Comparison of ENCODE assay signal across 8 cellular contexts in the genomic region with DNA sequence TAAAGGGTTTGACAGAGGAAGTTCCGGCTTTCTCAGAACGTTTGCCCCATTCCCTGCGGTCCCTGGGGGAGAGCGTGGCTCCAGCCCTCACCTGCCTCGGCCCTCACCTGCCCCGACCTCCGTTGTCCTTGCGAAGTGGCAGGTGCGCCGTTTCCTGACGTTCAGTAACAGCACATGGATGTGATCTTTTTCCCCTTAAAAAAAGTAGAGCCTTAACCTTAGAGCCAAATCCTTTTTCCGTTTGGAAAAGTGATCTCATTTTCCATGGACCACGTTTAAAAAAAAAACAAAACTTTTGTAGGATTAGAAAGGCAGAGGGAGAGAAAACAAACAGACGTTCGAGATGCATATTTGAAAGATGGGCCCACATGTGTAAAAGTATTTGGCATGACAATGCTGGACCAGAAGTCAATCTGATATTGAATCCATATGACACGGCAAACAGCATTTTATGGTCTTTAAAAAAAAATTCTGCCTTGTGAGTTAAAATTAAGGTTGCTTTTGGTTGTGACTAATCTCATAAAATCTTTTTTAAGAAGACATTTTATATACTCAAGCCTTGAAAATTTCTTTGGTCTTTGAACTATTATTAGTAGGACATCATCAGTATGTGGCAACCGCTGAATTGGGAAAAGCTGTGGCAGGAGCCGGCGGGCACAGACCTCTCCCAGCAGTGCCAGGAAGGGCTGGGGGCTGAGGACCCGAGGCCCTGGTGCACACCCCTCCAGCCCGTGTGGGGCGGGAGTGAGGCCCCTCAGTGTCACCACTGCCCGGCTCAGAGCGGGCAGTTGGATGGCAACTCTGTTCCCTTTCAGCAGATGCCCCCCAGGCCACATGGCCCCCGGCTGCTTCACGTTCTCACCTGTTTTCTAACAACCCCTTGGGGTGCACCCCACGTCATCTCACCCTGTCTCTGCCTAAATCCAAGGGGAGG. TPM values are rescaled to one million over a fixed set of nuclear protein-coding genes. Genes with fewer than 3 reads are reported as not detected.
DNase-seq lines count a peak whose midpoint lies in the region; ATAC-seq and TF ChIP-seq lines count a peak whose summit lies in the region.

No MANE protein-coding gene starts in this region.

- H3K27me3 ChIP-seq in BJ (ENCODE audit: control insufficient read depth, insufficient read depth, low read length) (no peaks in the 10 kb centered on the region), Karpas-422 (ENCODE audit: low read length) (no peaks in the 10 kb centered on the region), body of pancreas (no peaks in the 10 kb centered on the region)

- H3K27ac Mint-ChIP-seq in nephron: peak overlapping the region; percentile 86 to 92 (median 90)

- H3K79me2 ChIP-seq in Karpas-422 (ENCODE audit: low read length): no peaks in the 10 kb centered on the region

- peaks cover 5% of the 10 kb centered on the region; the same call in 1 of the 2 replicates for H4K20me1 ChIP-seq in Karpas-422 (ENCODE audit: insufficient read depth, low read depth, low read length)

- no peak overlapping the region for H2AFZ ChIP-seq in Karpas-422 (ENCODE audit: low read length)

- H3K4me1 Mint-ChIP-seq in nephron: peaks cover 21% of the 10 kb centered on the region

- H3K27me3 Mint-ChIP-seq in nephron (ENCODE audit: low read depth): peaks cover 13% of the 10 kb centered on the region

- peaks cover 24% of the 10 kb centered on the region for H3K4me1 ChIP-seq in Karpas-422 (ENCODE audit: low read length)
- peaks cover 14% of the 10 kb centered on the region for H3K4me1 ChIP-seq in body of pancreas

- POLR2A ChIA-PET in BJ (lab: Charles Lee): no interaction called here

- H3K4me3 ChIP-seq in BJ (ENCODE audit: low read depth, low read length) (0 out of 2 replicates have a peak overlapping the region, but pooled peaks have one; percentile 22), Karpas-422 (ENCODE audit: low read length) (peak overlapping the region; percentile 36; the same call in 1 of the 2 replicates), body of pancreas (no peak overlapping the region)

- H3K9me3 Mint-ChIP-seq in nephron: no peaks in the 10 kb centered on the region

- H3K9me3 ChIP-seq in Karpas-422 (ENCODE audit: low read length): no peaks in the 10 kb centered on the region
- H3K9me3 ChIP-seq in body of pancreas: no peaks in the 10 kb centered on the region

- 45 to 48% methylated on average over 26 to 27 of the region's 27 CpGs for WGBS in body of pancreas, 2 donors

- TF ChIP-seq CTCF in BJ (IDR thresholded peaks at IDR 0.05; ENCODE audit: insufficient read depth, low read depth, low read length) (no peak), body of pancreas (IDR thresholded peaks at IDR 0.05) (no peak), nephron (IDR thresholded peaks at IDR 0.05; ENCODE audit: unreplicated experiment in 3 of 3) (no peak)

- CTCF ChIA-PET in BJ (lab: Yijun Ruan, JAX): interaction anchor here (1.5 to 1.9 kb wide), 2 partner anchors 12 to 31 kb away, joined by 3 to 9 read pairs; no protein-coding TSS in a partner anchor

- H3K27ac ChIP-seq in Karpas-422 (ENCODE audit: low read length): no peak overlapping the region
- peak overlapping the region in 2 of 4 donors; percentile 38 to 57 for H3K27ac ChIP-seq in body of pancreas

- no peak overlapping the region for H3K9ac ChIP-seq in Karpas-422 (ENCODE audit: low read length)

- ATAC-seq in GM19395 (IDR thresholded peaks at IDR 0.05; ENCODE audit: unreplicated experiment): peak; percentile 23
- ATAC-seq in body of pancreas: peak; percentile 7

- no peaks in the 10 kb centered on the region for H3K9me2 ChIP-seq in Karpas-422 (replicated peaks; ENCODE audit: insufficient read depth, low read length)

- H3K4me3 Mint-ChIP-seq in nephron: peak overlapping the region; percentile 66 to 75 (median 70)

- no peak for TF ChIP-seq POLR2A in body of pancreas (IDR thresholded peaks at IDR 0.05)

- no peaks in the 10 kb centered on the region for H3K36me3 Mint-ChIP-seq in nephron (ENCODE audit: low read depth)

- peak; percentile 99 for DNase-seq in BJ (ENCODE audit: low read depth)
- no peak for DNase-seq in Karpas-422
- DNase-seq in body of pancreas: peak in 1 of 4 donors; percentile 1
- DNase-seq in DMS79 treated with DMSO at 0.1 percent for 48 hours (lab: John Stamatoyannopoulos, UW): no peak
- no peak for DNase-seq in D341Med (ENCODE audit: low spot score)
- no peak for DNase-seq in glomerular visceral epithelial cell (ENCODE audit: extremely low spot score)

- H3K4me2 ChIP-seq in Karpas-422 (ENCODE audit: low read depth, low read length, poor library complexity, severe bottlenecking): peak overlapping the region; percentile 65

- H3K36me3 ChIP-seq in BJ (ENCODE audit: control insufficient read depth, insufficient read depth, low read length) (peaks cover 7% of the 10 kb centered on the region), Karpas-422 (ENCODE audit: insufficient read depth, low read length) (no peaks in the 10 kb centered on the region), body of pancreas (replicated peaks in 1 of 2; ENCODE audit: insufficient read depth in 1 of 2, low read depth in 2 of 2) (no peaks in the 10 kb centered on the region)

- intact Hi-C loops in body of pancreas (cut with DNase I): no loop called here

RNA-seq across cellular contexts. Expression of a gene that starts 42.4 kb away (rescaled TPM):
- polyA plus RNA-seq in BJ (2011; rRNA removed): 24.9 and 32.1 TPM in 2 replicates
- polyA minus RNA-seq in BJ (2011; rRNA and poly(A)+ RNA removed): 24.5 and 27.8 TPM in 2 replicates
- total RNA-seq in Karpas-422 (2014; rRNA removed; shearing (Covaris generic); ENCODE audit: low replicate concordance): 24.4 and 39.8 TPM in 2 replicates
- 10 to 100 TPM; 32.2 to 79.1 TPM for total RNA-seq in body of pancreas

Comparison
In these comparisons a context has a peak if more than half of its experiments do, and no peak if none do; other contexts are left out.
1. H3K4me3 ChIP-seq: peak in BJ (single experiment) and Karpas-422 (single experiment); none in body of pancreas (0 of 2).